Comparison of ENCODE assay signal across 7 cellular contexts in genomic region chr9:129270903-129271431, GRCh38.
DNase-seq lines count a peak whose midpoint lies in the region; ATAC-seq lines count a peak whose summit lies in the region.

No MANE protein-coding gene starts in this region.

- H3K9me3 Mint-ChIP-seq in T-cell: no peaks in the 10 kb centered on the region

- H3K27ac Mint-ChIP-seq in T-cell: peak overlapping the region; percentile 49 to 69

- CTCF ChIA-PET in T-cell (lab: Charles Lee): no interaction called here

- no peaks in the 10 kb centered on the region for H3K36me3 Mint-ChIP-seq in T-cell

- peaks cover 22 to 31% (median 24%) of the 10 kb centered on the region in 3 donors for H3K4me1 Mint-ChIP-seq in T-cell

- ATAC-seq in GM18520 (IDR thresholded peaks at IDR 0.05; ENCODE audit: unreplicated experiment) (peak; percentile 50), HG02763 (IDR thresholded peaks at IDR 0.05; ENCODE audit: unreplicated experiment) (peak; percentile 57), T-cell (replicated peaks in 1 of 4) (peak in 3 of 4 experiments; percentile 37 to 57 (median 45))

- POLR2A ChIA-PET in T-cell (lab: Charles Lee): no interaction called here

- DNase-seq in T-cell: peak in 1 of 34 experiments; percentile 8
- peak; percentile 11 for DNase-seq in medulla oblongata (ENCODE audit: extremely low spot score)
- no peak for DNase-seq in NCI-H1930 (lab: John Stamatoyannopoulos, UW)
- DNase-seq in SW 1271 (lab: John Stamatoyannopoulos, UW): no peak
- DNase-seq in NOMO-1 (lab: John Stamatoyannopoulos, UW; ENCODE audit: unreplicated experiment in 2 of 2): no peak

- H3K27me3 Mint-ChIP-seq in T-cell: peaks cover 0 to 7% of the 10 kb centered on the region in 2 donors

- peak overlapping the region; percentile 35 to 71 (median 47) for H3K4me3 Mint-ChIP-seq in T-cell
